Comparison of ENCODE assay signal across 27 cellular contexts in the genomic region with DNA sequence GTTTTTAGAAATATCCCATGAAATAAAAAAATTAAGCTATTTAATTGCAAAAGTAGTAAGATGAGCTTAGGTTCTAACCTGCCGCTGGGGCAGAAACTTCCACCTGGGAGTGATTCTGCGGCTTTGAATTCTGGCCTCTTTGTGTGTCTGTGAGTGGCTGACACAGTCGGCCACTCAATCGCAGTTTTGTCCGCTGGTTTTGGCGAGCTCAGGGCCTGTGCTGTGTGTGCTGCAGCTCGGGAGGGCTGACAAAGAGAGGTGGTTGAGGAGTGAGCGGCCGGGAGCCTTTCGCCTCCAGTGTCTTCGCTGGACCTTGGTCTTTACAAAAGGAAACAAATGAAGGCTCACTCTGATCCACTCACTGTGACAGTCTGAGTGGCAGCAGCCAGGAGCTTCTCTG.
A peak's percentile ranks its signal among the peaks of the same experiment; 100 is the strongest.
DNase-seq lines count a peak whose midpoint lies in the region; FAIRE-seq and TF ChIP-seq lines count a peak whose summit lies in the region.
"Had no signal": no experiment of that assay in that cellular context is flagged by ENCODE, and none has a peak within 500 bp of the region (broad histone marks: within the 10 kb centered on the region; RNA-seq: fewer than 3 reads in every experiment).

No MANE protein-coding gene starts in this region.

- peaks cover 0 to 9% (median 0%) of the 10 kb centered on the region in 3 experiments; a peak in 4 of 7 replicates for H3K36me3 Mint-ChIP-seq in H9 (ENCODE audit: insufficient read depth in 1 of 3, low read depth in 3 of 3)
- H3K36me3 Mint-ChIP-seq in astrocyte (ENCODE audit: low read depth, unreplicated experiment) = no peaks in the 10 kb centered on the region
- no peaks in the 10 kb centered on the region for H3K36me3 Mint-ChIP-seq in endodermal cell (ENCODE audit: low read depth)

- H3K9ac ChIP-seq in H9 (ENCODE audit: extremely low read depth, insufficient read length, low read length) (no peak overlapping the region), astrocyte (ENCODE audit: low read length) (no peak overlapping the region), endodermal cell (ENCODE audit: extremely low read depth, low read length, poor library complexity, severe bottlenecking) (no peak overlapping the region)
- H3K9ac ChIP-seq: BLaER1 treated with 17β-estradiol and CSF1 and Interleukin-3, amounts not matched to agents 10 nM and 100 nM; GM23248; SK-N-SH had no signal

- H3K27ac ChIP-seq in H9 (ENCODE audit: insufficient read length, low read depth, low read length) = no peak overlapping the region
- no peak overlapping the region for H3K27ac ChIP-seq in astrocyte (ENCODE audit: low read depth, low read length)
- peak overlapping the region; percentile 62 for H3K27ac ChIP-seq in endodermal cell (ENCODE audit: low read depth, low read length)
- H3K27ac ChIP-seq: BLaER1 treated with 17β-estradiol and CSF1 and Interleukin-3, amounts not matched to agents 10 nM and 100 nM; GM23248; HL-60 had no signal

- H3K4me3 Mint-ChIP-seq in H9 = no peak overlapping the region
- H3K4me3 Mint-ChIP-seq in astrocyte (ENCODE audit: unreplicated experiment) = no peak overlapping the region
- H3K4me3 Mint-ChIP-seq in endodermal cell = no peak overlapping the region
- H3K4me3 Mint-ChIP-seq: CD4-positive, alpha-beta T cell had no signal

- H3K36me3 ChIP-seq in astrocyte (ENCODE audit: insufficient read depth, low read length) (no peaks in the 10 kb centered on the region), endodermal cell (ENCODE audit: control insufficient read depth, insufficient read depth, low read length) (no peaks in the 10 kb centered on the region), neuron (ENCODE audit: insufficient read depth, low read length) (peaks cover 1% of the 10 kb centered on the region), HAP-1 (replicated peaks) (no peaks in the 10 kb centered on the region)
- H3K36me3 ChIP-seq: BLaER1 treated with 17β-estradiol and CSF1 and Interleukin-3, amounts not matched to agents 10 nM and 100 nM had no signal

- TF ChIP-seq CTCF in H9 (conservative IDR thresholded peaks at IDR 0.05) = no peak
- no peak for TF ChIP-seq CTCF in astrocyte (IDR thresholded peaks at IDR 0.05; ENCODE audit: insufficient read depth, low read depth, low read length)
- TF ChIP-seq CTCF in endodermal cell (conservative IDR thresholded peaks at IDR 0.05) = no peak

- H2BK5ac ChIP-seq in H9 (ENCODE audit: insufficient read length, low read length) = no peak overlapping the region

- H3T11ph ChIP-seq in H9 (ENCODE audit: low read length) = no peak overlapping the region

- no peak overlapping the region for H3K14ac ChIP-seq in H9 (ENCODE audit: insufficient read depth, low read length)

- no peak overlapping the region for H2BK20ac ChIP-seq in H9 (ENCODE audit: low read depth, low read length, poor library complexity, severe bottlenecking)

- FAIRE-seq in astrocyte (lab: Jason Lieb, UNC) = no peak
- FAIRE-seq: A204.1, D721Med, G401.6, GM12878 had no signal

- no peak overlapping the region for H3K18ac ChIP-seq in H9 (ENCODE audit: insufficient read length, low read depth, low read length)

- peaks cover 17% of the 10 kb centered on the region for H3K4me1 ChIP-seq in H9 (ENCODE audit: insufficient read depth, low read length)
- H3K4me1 ChIP-seq in astrocyte (ENCODE audit: insufficient read depth, low read length) = peaks cover 29% of the 10 kb centered on the region
- H3K4me1 ChIP-seq in endodermal cell (ENCODE audit: control insufficient read depth, insufficient read depth, low read length) = peaks cover 3% of the 10 kb centered on the region
- peaks cover 54% of the 10 kb centered on the region for H3K4me1 ChIP-seq in neuron (ENCODE audit: insufficient read depth, low read length)
- H3K4me1 ChIP-seq in HAP-1 = peaks cover 15% of the 10 kb centered on the region
- H3K4me1 ChIP-seq: BLaER1 treated with 17β-estradiol and CSF1 and Interleukin-3, amounts not matched to agents 10 nM and 100 nM had no signal

- H3K27me3 Mint-ChIP-seq in H9 (ENCODE audit: low read depth) (peaks cover 1% of the 10 kb centered on the region; the same call in 1 of the 2 replicates), astrocyte (ENCODE audit: low read depth, unreplicated experiment) (no peaks in the 10 kb centered on the region), endodermal cell (ENCODE audit: insufficient read depth) (no peaks in the 10 kb centered on the region)
- H3K27me3 Mint-ChIP-seq: CD4-positive, alpha-beta T cell had no signal

- no CpG with 5 or more reads among the region's 11 CpGs for WGBS in H9 (ENCODE audit: extremely low coverage, insufficient read length, low lambda C conversion rate)
- WGBS in endodermal cell (ENCODE audit: insufficient coverage in 1 of 2, insufficient read length in 1 of 2), 2 experiments = 59 to 89% methylated on average over 11 of the region's 11 CpGs

- no peaks in the 10 kb centered on the region for H3K23me2 ChIP-seq in H9 (ENCODE audit: insufficient read length, low read depth, low read length, poor library complexity, severe bottlenecking)

- H3K56ac ChIP-seq in H9 (ENCODE audit: insufficient read length, low read depth, low read length) = no peak overlapping the region

- no peak overlapping the region for H3K4me3 ChIP-seq in astrocyte (ENCODE audit: insufficient read depth, low read depth, low read length)
- no peak overlapping the region for H3K4me3 ChIP-seq in endodermal cell (ENCODE audit: low read length)
- H3K4me3 ChIP-seq in neuron (ENCODE audit: low read length) = peak overlapping the region; percentile 37
- no peak overlapping the region for H3K4me3 ChIP-seq in HAP-1
- H3K4me3 ChIP-seq: BLaER1 treated with 17β-estradiol and CSF1 and Interleukin-3, amounts not matched to agents 10 nM and 100 nM; GM12878; GM23248 had no signal

- H4K91ac ChIP-seq in H9 (ENCODE audit: insufficient read length, low read depth, low read length) = no peak overlapping the region

- no peaks in the 10 kb centered on the region for H3K79me1 ChIP-seq in H9 (ENCODE audit: insufficient read depth, low read depth, low read length, poor library complexity, severe bottlenecking)

- no peaks in the 10 kb centered on the region for H3K9me3 ChIP-seq in H9 (ENCODE audit: control insufficient read depth, low read depth, low read length)
- H3K9me3 ChIP-seq in astrocyte (ENCODE audit: insufficient read depth, low read depth, low read length) = no peaks in the 10 kb centered on the region
- no peaks in the 10 kb centered on the region for H3K9me3 ChIP-seq in endodermal cell (ENCODE audit: control insufficient read depth, low read length)
- no peaks in the 10 kb centered on the region for H3K9me3 ChIP-seq in neuron (ENCODE audit: low read length)
- H3K9me3 ChIP-seq in HAP-1 = no peaks in the 10 kb centered on the region
- H3K9me3 ChIP-seq: BLaER1 treated with 17β-estradiol and CSF1 and Interleukin-3, amounts not matched to agents 10 nM and 100 nM; SK-N-SH had no signal

- H3K4me1 Mint-ChIP-seq in H9 = peaks cover 44 to 53% of the 10 kb centered on the region in 2 experiments
- peaks cover 53% of the 10 kb centered on the region for H3K4me1 Mint-ChIP-seq in astrocyte (ENCODE audit: low read depth, unreplicated experiment)
- peaks cover 23% of the 10 kb centered on the region for H3K4me1 Mint-ChIP-seq in endodermal cell

- no peak overlapping the region for H4K5ac ChIP-seq in H9 (ENCODE audit: insufficient read length, low read depth, low read length)

- H2AK5ac ChIP-seq in H9 (ENCODE audit: insufficient read length, low read length) = no peak overlapping the region

- no peak overlapping the region for H2BK15ac ChIP-seq in H9 (ENCODE audit: low read depth, low read length)

- H2AFZ ChIP-seq in H9 (ENCODE audit: low read length) (no peak overlapping the region), astrocyte (ENCODE audit: low read depth, low read length) (no peak overlapping the region), neuron (ENCODE audit: low read depth, low read length) (peak overlapping the region; percentile 18)
- H2AFZ ChIP-seq: GM23248 had no signal

- H2BK12ac ChIP-seq in H9 (ENCODE audit: insufficient read length, low read depth, low read length) = no peak overlapping the region

- peak overlapping the region in 2 of 3 experiments; percentile 82 to 96; a peak in 4 of 7 replicates for H3K27ac Mint-ChIP-seq in H9
- H3K27ac Mint-ChIP-seq in astrocyte (ENCODE audit: unreplicated experiment) = peak overlapping the region; percentile 78
- no peak overlapping the region for H3K27ac Mint-ChIP-seq in endodermal cell
- H3K27ac Mint-ChIP-seq: CD4-positive, alpha-beta T cell had no signal

- DNase-seq in H9 (no peak), astrocyte (ENCODE audit: low read depth) (no peak), endodermal cell (no peak), HAP-1 (ENCODE audit: low spot score in 2 of 2) (no peak), NCI-H1694 treated with DMSO at 0.1 percent for 48 hours (lab: John Stamatoyannopoulos, UW) (no peak), NCI-H526 (lab: John Stamatoyannopoulos, UW) (no peak)
- DNase-seq in stimulated activated naive CD4-positive, alpha-beta T cell (lab: John Stamatoyannopoulos, UW) = no peak
- DNase-seq: AML-193; CD4-positive, alpha-beta T cell; DMS53; GM23248; Kasumi-1; NCI-H1105; NCI-H1436 treated with DMSO at 0.1 percent for 48 hours; NCI-H1930; NCI-H2107; NCI-H524; NCI-H774; PC-3; SK-N-SH had no signal

- no peaks in the 10 kb centered on the region for H4K20me1 ChIP-seq in H9 (ENCODE audit: control insufficient read depth, insufficient read depth, insufficient read length)
- H4K20me1 ChIP-seq in astrocyte (ENCODE audit: insufficient read depth, low read length) = no peaks in the 10 kb centered on the region
- H4K20me1 ChIP-seq: BLaER1 treated with 17β-estradiol and CSF1 and Interleukin-3, amounts not matched to agents 10 nM and 100 nM had no signal

- H3K4me2 ChIP-seq in H9 (ENCODE audit: insufficient read depth, insufficient read length, low read length) (no peak overlapping the region), astrocyte (ENCODE audit: low read length) (no peak overlapping the region)
- H3K4me2 ChIP-seq: BLaER1 treated with 17β-estradiol and CSF1 and Interleukin-3, amounts not matched to agents 10 nM and 100 nM; SK-N-SH had no signal

- no peaks in the 10 kb centered on the region for H3K79me2 ChIP-seq in H9 (ENCODE audit: insufficient read depth, low read length)
- no peaks in the 10 kb centered on the region for H3K79me2 ChIP-seq in astrocyte (ENCODE audit: insufficient read depth, low read length)

- no peak overlapping the region for H2BK120ac ChIP-seq in H9 (ENCODE audit: low read depth, low read length, poor library complexity, severe bottlenecking)

- H3K9me3 Mint-ChIP-seq in H9 (peaks cover 0 to 4% of the 10 kb centered on the region in 2 experiments; a peak in 2 of 5 replicates), astrocyte (ENCODE audit: unreplicated experiment) (no peaks in the 10 kb centered on the region), endodermal cell (no peaks in the 10 kb centered on the region)
- H3K9me3 Mint-ChIP-seq: CD4-positive, alpha-beta T cell had no signal

- H3K27me3 ChIP-seq in H9 (ENCODE audit: insufficient read depth, low read length) (no peaks in the 10 kb centered on the region), astrocyte (ENCODE audit: insufficient read depth, low read length) (no peaks in the 10 kb centered on the region), endodermal cell (ENCODE audit: control insufficient read depth, insufficient read depth, low read length, poor library complexity, severe bottlenecking) (no peaks in the 10 kb centered on the region), neuron (ENCODE audit: insufficient read depth, low read length) (no peaks in the 10 kb centered on the region), HAP-1 (ENCODE audit: low read depth) (no peaks in the 10 kb centered on the region)
- H3K27me3 ChIP-seq: BLaER1 treated with 17β-estradiol and CSF1 and Interleukin-3, amounts not matched to agents 10 nM and 100 nM had no signal

- no peak overlapping the region for H4K8ac ChIP-seq in H9 (replicated peaks; ENCODE audit: insufficient read length, low read depth, low read length)

- H3K4ac ChIP-seq in H9 (ENCODE audit: low read depth, low read length) = no peak overlapping the region

- no peak overlapping the region for H3K23ac ChIP-seq in H9 (ENCODE audit: insufficient read length, low read depth, low read length)

- in situ Hi-C loops in HAP-1 (cut with MboI; ENCODE audit: low sequenced_read_pairs) = no loop called here
